In the genomic region with DNA sequence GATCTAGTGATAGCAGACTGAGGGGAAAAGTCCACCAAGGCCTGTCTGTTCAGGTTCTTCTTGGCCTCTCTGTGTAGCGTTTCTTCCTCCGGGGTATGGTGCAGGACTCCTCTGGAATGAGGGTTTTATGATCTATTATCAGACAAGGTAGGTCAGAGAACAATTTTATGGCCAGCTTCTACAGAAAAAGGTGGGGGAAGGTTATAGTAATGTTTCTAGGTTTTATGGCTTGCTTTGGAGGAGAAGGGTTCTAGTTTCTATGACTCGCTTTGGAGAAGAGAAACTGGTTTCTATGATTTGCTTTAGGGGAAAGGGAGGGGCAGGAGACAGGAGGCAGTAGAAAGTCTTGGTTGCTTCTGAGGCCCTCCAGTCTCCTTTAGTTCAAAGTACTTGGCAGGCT, we compare ENCODE assay signal across 18 cellular contexts.
DNase-seq lines count a peak whose midpoint lies in the region; ATAC-seq and TF ChIP-seq lines count a peak whose summit lies in the region.
"Had no signal": no experiment of that assay in that cellular context is flagged by ENCODE, and none has a peak within 500 bp of the region (broad histone marks: within the 10 kb centered on the region; RNA-seq: fewer than 3 reads in every experiment).

No MANE protein-coding gene starts in this region.

- no peaks in the 10 kb centered on the region for H3K36me3 ChIP-seq in body of pancreas (replicated peaks in 1 of 2; ENCODE audit: insufficient read depth in 1 of 2, low read depth in 2 of 2)

- ATAC-seq in GM18498 (IDR thresholded peaks at IDR 0.05; ENCODE audit: unreplicated experiment) (peak; percentile 88), GM19438 (IDR thresholded peaks at IDR 0.05; ENCODE audit: low read depth, unreplicated experiment) (peak; percentile 69), HG02870 (IDR thresholded peaks at IDR 0.05; ENCODE audit: unreplicated experiment) (peak; percentile 84), body of pancreas (no peak)
- peak; percentile 49 for ATAC-seq in activated T-helper 17 cell treated with anti-CD3 and anti-CD28 coated beads, Interleukin-2, amount 50 U/mL, for 72 hours (replicated peaks)
- ATAC-seq: effector memory CD8-positive, alpha-beta T cell; K562 had no signal

- 80 to 97% methylated on average over 3 of the region's 3 CpGs for WGBS in body of pancreas, 2 donors

- no peaks in the 10 kb centered on the region for H3K9me3 ChIP-seq in body of pancreas

- intact Hi-C loops in body of pancreas (cut with DNase I) = no loop called here

- no peaks in the 10 kb centered on the region for H3K36me3 Mint-ChIP-seq in activated T-helper 17 cell treated with anti-CD3 and anti-CD28 coated beads, Interleukin-2, amount 50 U/mL, for 72 hours (ENCODE audit: low read depth)
- H3K36me3 Mint-ChIP-seq: brain had no signal

- no peak overlapping the region for H3K4me3 ChIP-seq in body of pancreas
- H3K4me3 ChIP-seq: K562 had no signal

- H3K27ac ChIP-seq in body of pancreas = no peak overlapping the region

- TF ChIP-seq CTCF in body of pancreas (IDR thresholded peaks at IDR 0.05) = no peak

- H3K27me3 ChIP-seq in body of pancreas = no peaks in the 10 kb centered on the region

- TF ChIP-seq POLR2A in body of pancreas (IDR thresholded peaks at IDR 0.05) = no peak

- no peaks in the 10 kb centered on the region for H3K4me1 ChIP-seq in body of pancreas

- H3K27ac Mint-ChIP-seq in activated T-helper 17 cell treated with anti-CD3 and anti-CD28 coated beads, Interleukin-2, amount 50 U/mL, for 72 hours = no peak overlapping the region
- H3K27ac Mint-ChIP-seq: effector memory CD8-positive, alpha-beta T cell; T-helper 1 cell treated with Interleukin-12 subunit alpha and Interleukin-12 subunit beta and Interleukin-4 antibody, amounts not matched to agents 30 μg/mL and 1 μg/mL, for 36 hours had no signal

- no peak overlapping the region for H3K4me3 Mint-ChIP-seq in activated T-helper 17 cell treated with anti-CD3 and anti-CD28 coated beads, Interleukin-2, amount 50 U/mL, for 72 hours
- H3K4me3 Mint-ChIP-seq: brain; effector memory CD8-positive, alpha-beta T cell; T-helper 1 cell treated with Interleukin-12 subunit alpha and Interleukin-12 subunit beta and Interleukin-4 antibody, amounts not matched to agents 30 μg/mL and 1 μg/mL, for 36 hours had no signal

- peaks cover 9% of the 10 kb centered on the region for H3K4me1 Mint-ChIP-seq in activated T-helper 17 cell treated with anti-CD3 and anti-CD28 coated beads, Interleukin-2, amount 50 U/mL, for 72 hours
- H3K4me1 Mint-ChIP-seq: brain had no signal

- H3K27me3 Mint-ChIP-seq in activated T-helper 17 cell treated with anti-CD3 and anti-CD28 coated beads, Interleukin-2, amount 50 U/mL, for 72 hours = peaks cover 5% of the 10 kb centered on the region

- DNase-seq in mucosa of gallbladder (ENCODE audit: low spot score) = no peak
- DNase-seq in SKM-1 (lab: John Stamatoyannopoulos, UW; ENCODE audit: unreplicated experiment) = no peak
- no peak for DNase-seq in body of pancreas
- DNase-seq in midbrain (lab: John Stamatoyannopoulos, UW) = no peak
- DNase-seq: activated effector memory CD4-positive, alpha-beta T cell treated with Interleukin-2 at 50 U/mL for 16 hours; DMS 273 treated with DMSO at 0.1 percent for 48 hours; effector memory CD8-positive, alpha-beta T cell; kidney glomerular epithelial cell; NCI-H1436 treated with DMSO at 0.1 percent for 48 hours; NCI-H524 treated with DMSO at 0.1 percent for 48 hours; stimulated activated CD4-positive, alpha-beta T cell treated with anti-CD3 and anti-CD28 coated beads, Interleukin-2, amount 100 ng/mL, for 24 hours had no signal

- H3K9me3 Mint-ChIP-seq in activated T-helper 17 cell treated with anti-CD3 and anti-CD28 coated beads, Interleukin-2, amount 50 U/mL, for 72 hours = no peaks in the 10 kb centered on the region
- H3K9me3 Mint-ChIP-seq: effector memory CD8-positive, alpha-beta T cell; T-helper 1 cell treated with Interleukin-12 subunit alpha and Interleukin-12 subunit beta and Interleukin-4 antibody, amounts not matched to agents 30 μg/mL and 1 μg/mL, for 36 hours had no signal
